12 cellular contexts compared by ENCODE assay signal in the genomic region with DNA sequence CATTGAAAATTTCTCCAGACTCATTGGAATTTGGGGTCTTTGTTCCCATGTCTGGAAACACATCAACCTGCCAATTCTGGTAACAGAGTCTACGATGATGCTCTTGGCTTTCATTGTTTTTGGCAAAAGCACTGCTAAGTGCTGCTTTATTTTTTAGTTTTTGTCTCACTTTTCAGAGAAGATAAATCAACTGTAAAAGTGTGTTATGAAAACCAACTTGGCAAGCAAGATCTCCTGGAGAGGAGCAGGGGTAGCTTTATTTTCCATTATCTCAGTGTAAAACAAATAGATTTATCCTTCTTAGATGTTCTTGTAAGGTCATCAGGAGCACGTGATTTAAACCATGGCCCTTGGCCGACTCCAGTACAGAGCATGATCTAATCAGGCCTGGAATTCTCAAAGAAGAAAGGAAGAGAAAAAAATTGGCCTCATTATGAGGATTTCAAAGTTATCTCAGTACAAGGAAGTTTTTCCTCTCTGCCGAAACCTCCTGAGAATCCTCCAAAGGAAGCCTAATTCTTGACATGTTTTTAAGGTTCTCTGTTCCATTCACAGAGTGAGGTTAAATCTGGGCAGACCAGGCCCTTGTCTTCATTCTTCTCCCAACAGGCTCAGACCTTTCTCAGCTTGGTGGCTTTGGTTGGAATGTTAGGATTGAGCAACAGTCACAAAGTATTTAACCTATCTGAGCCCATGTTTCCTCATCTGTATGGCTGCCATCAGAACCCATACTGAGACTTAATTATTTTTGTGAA. TPM values are rescaled to one million over a fixed set of nuclear protein-coding genes. Genes with fewer than 3 reads are reported as not detected.
DNase-seq lines count a peak whose midpoint lies in the region; ATAC-seq and TF ChIP-seq lines count a peak whose summit lies in the region.
"Had no signal": no experiment of that assay in that cellular context is flagged by ENCODE, and none has a peak within 500 bp of the region (broad histone marks: within the 10 kb centered on the region; RNA-seq: fewer than 3 reads in every experiment).

No MANE protein-coding gene starts in this region.

- DNase-seq in EH (ENCODE audit: low read depth) (peak; percentile 96), astrocyte of the hippocampus (ENCODE audit: low read depth, low spot score) (peak; percentile 93), heart right ventricle (peak in 1 of 2 donors; percentile 52), GM13977 (ENCODE audit: low spot score) (no peak), substantia nigra (lab: John Stamatoyannopoulos, UW) (no peak)
- DNase-seq: activated B cell treated with CpG ODN at 0.5 μM for 24 hours had no signal

- in situ Hi-C loops in GM13977 (cut with MboI; ENCODE audit: low pct_unique_long_range_greater_than_20kb, low sequenced_read_pairs, unreplicated experiment), result no loop called here

- H3K4me3 ChIP-seq in heart right ventricle (no peak overlapping the region), rectal smooth muscle tissue (ENCODE audit: low read length) (no peak overlapping the region)
- H3K4me3 ChIP-seq: GM12878 had no signal

- H3K9me3 ChIP-seq in heart right ventricle, result no peaks in the 10 kb centered on the region

- ATAC-seq in heart right ventricle (peak; percentile 71 to 84 (median 78)), GM19463 (IDR thresholded peaks at IDR 0.05; ENCODE audit: unreplicated experiment) (no peak), GM18517 (IDR thresholded peaks at IDR 0.05; ENCODE audit: unreplicated experiment) (no peak)
- ATAC-seq: activated naive CD4-positive, alpha-beta T cell treated with anti-CD3 and anti-CD28 coated beads, Interleukin-2, amount 50 U/mL, for 72 hours; GM12878 had no signal

- peaks cover 0 to 34% (median 3%) of the 10 kb centered on the region in 9 donors for H3K4me1 ChIP-seq in heart right ventricle
- peaks cover 16% of the 10 kb centered on the region for H3K4me1 ChIP-seq in rectal smooth muscle tissue (ENCODE audit: control insufficient read depth, insufficient read depth, low read length)

- no peaks in the 10 kb centered on the region for H3K36me3 ChIP-seq in heart right ventricle
- H3K36me3 ChIP-seq in rectal smooth muscle tissue (ENCODE audit: control insufficient read depth, insufficient read depth, low read length), result no peaks in the 10 kb centered on the region

- WGBS in heart right ventricle, 2 donors, result 28 to 41% methylated on average over 4 of the region's 4 CpGs

- H3K9ac ChIP-seq in rectal smooth muscle tissue (ENCODE audit: low read length), result no peak overlapping the region

- intact Hi-C loops in heart right ventricle (cut with DNase I), result no loop called here

- H3K27me3 ChIP-seq in heart right ventricle (no peaks in the 10 kb centered on the region), rectal smooth muscle tissue (ENCODE audit: control insufficient read depth, insufficient read depth, low read length) (no peaks in the 10 kb centered on the region)

- TF ChIP-seq CTCF in heart right ventricle (IDR thresholded peaks at IDR 0.05) (no peak), GM13977 (IDR thresholded peaks at IDR 0.05; ENCODE audit: extremely low read depth, insufficient read depth, missing control alignments) (no peak)

- H3K27ac ChIP-seq in heart right ventricle, result peak overlapping the region in 8 of 10 donors; percentile 45 to 71 (median 58)
- peak overlapping the region; percentile 80 for H3K27ac ChIP-seq in rectal smooth muscle tissue (ENCODE audit: low read depth, low read length)
- H3K27ac ChIP-seq in substantia nigra (ENCODE audit: low read depth, low read length, poor library complexity, severe bottlenecking), result no peak overlapping the region
- H3K27ac ChIP-seq: C4-2B had no signal

RNA-seq across cellular contexts. Expression of a gene that starts 16.4 kb away (rescaled TPM):
- total RNA-seq in heart right ventricle, result 10 to 100 TPM in 2 of 10 donors, 1 to 10 TPM in 8; 2.7 to 13.8 (median 5.7) TPM
- polyA plus RNA-seq in heart right ventricle, result 1 to 10 TPM; 3.7 to 5.7 TPM
- total RNA-seq: activated B cell treated with CpG ODN at 0.5 μM for 24 hours; activated naive CD4-positive, alpha-beta T cell treated with anti-CD3 and anti-CD28 coated beads, Interleukin-2, amount 50 U/mL, for 72 hours; GM12878 had no signal

Comparison
In these comparisons a context has a peak if more than half of its experiments do, and no peak if none do; other contexts are left out.
1. DNase-seq: peak in EH (single experiment) and astrocyte of the hippocampus (single experiment); none in GM13977 (single experiment) and substantia nigra (0 of 49).
2. ATAC-seq: peak in heart right ventricle (8 of 8); none in GM19463 (single experiment) and GM18517 (single experiment).